11 cellular contexts compared by ENCODE assay signal in the genomic region with DNA sequence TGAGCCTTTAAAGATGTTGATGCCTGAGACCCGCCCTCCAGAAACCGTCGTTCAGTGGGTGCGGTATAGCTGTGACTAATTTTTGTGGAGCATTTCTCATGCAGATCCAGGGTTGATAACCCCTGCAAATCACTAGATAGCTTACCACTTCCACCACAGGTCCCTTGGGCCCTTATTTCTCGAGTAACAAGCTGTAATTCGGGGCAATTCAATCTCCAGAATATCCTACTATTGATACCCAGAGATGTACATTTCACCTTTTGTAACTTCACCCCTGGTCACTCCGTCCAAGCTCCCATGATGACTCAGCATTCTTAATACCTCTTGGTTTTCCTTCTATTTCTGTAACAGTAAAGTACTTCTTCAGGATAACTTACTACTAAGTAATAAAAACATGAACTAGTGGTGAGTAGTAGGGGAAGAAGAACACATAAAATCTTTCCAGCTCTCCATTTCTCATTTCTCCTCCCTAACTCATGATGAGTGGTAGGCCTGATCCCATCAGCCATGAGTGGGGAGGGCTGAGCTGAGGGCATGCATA.
DNase-seq lines count a peak whose midpoint lies in the region; ATAC-seq, FAIRE-seq and TF ChIP-seq lines count a peak whose summit lies in the region.
"Had no signal": no experiment of that assay in that cellular context is flagged by ENCODE, and none has a peak within 500 bp of the region (broad histone marks: within the 10 kb centered on the region; RNA-seq: fewer than 3 reads in every experiment).

No MANE protein-coding gene starts in this region.

- CTCF ChIA-PET in HepG2 (lab: Yijun Ruan, JAX; ENCODE audit: low intra/inter-chr PET ratio, low total read pairs): no interaction called here
- CTCF ChIA-PET in activated CD4-positive, alpha-beta memory T cell treated with anti-CD3 and anti-CD28 coated beads, Interleukin-2, amount 10 ng/mL, durations not matched to agents 7 days and 5 days (lab: Charles Lee): interaction anchor here (1.0 to 4.8 kb wide), 7 partner anchors 13 to 190 kb away, joined by 3 to 80 read pairs (median 11); no protein-coding TSS in a partner anchor

- no peak overlapping the region for H3K27ac Mint-ChIP-seq in activated CD4-positive, alpha-beta memory T cell treated with anti-CD3 and anti-CD28 coated beads, Interleukin-2, amount 10 ng/mL, durations not matched to agents 7 days and 5 days

- H3K27me3 Mint-ChIP-seq in activated CD4-positive, alpha-beta memory T cell treated with anti-CD3 and anti-CD28 coated beads, Interleukin-2, amount 10 ng/mL, durations not matched to agents 7 days and 5 days: no peaks in the 10 kb centered on the region

- H3K9ac ChIP-seq in HepG2 (ENCODE audit: insufficient read depth, low read depth, low read length): no peak overlapping the region

- H3K36me3 Mint-ChIP-seq in activated CD4-positive, alpha-beta memory T cell treated with anti-CD3 and anti-CD28 coated beads, Interleukin-2, amount 10 ng/mL, durations not matched to agents 7 days and 5 days (ENCODE audit: low read depth): no peaks in the 10 kb centered on the region

- H3K4me1 Mint-ChIP-seq in activated CD4-positive, alpha-beta memory T cell treated with anti-CD3 and anti-CD28 coated beads, Interleukin-2, amount 10 ng/mL, durations not matched to agents 7 days and 5 days: peaks cover 42% of the 10 kb centered on the region

- H3K27me3 ChIP-seq in brain microvascular endothelial cell (replicated peaks) (no peaks in the 10 kb centered on the region), HepG2 (ENCODE audit: control insufficient read depth in 1 of 2, insufficient read depth in 2 of 2, low read length in 2 of 2) (no peaks in the 10 kb centered on the region), upper lobe of left lung (no peaks in the 10 kb centered on the region)

- TF ChIP-seq POLR2A in HepG2 (IDR thresholded peaks at IDR 0.05; ENCODE audit: insufficient read depth in 1 of 2, low read depth in 2 of 2, low read length in 2 of 2) (no peak), upper lobe of left lung (IDR thresholded peaks at IDR 0.05) (no peak)

- WGBS in HepG2 (ENCODE audit: low lambda C conversion rate): 95% methylated on average over 7 of the region's 7 CpGs
- WGBS in upper lobe of left lung, 2 donors: 79 to 88% methylated on average over 7 of the region's 7 CpGs

- H3K4me3 Mint-ChIP-seq in activated CD4-positive, alpha-beta memory T cell treated with anti-CD3 and anti-CD28 coated beads, Interleukin-2, amount 10 ng/mL, durations not matched to agents 7 days and 5 days: no peak overlapping the region

- H3K4me3 ChIP-seq in brain microvascular endothelial cell (ENCODE audit: low read depth, low read length): no peak overlapping the region
- no peak overlapping the region for H3K4me3 ChIP-seq in HepG2 (replicated peaks in 1 of 3; ENCODE audit: insufficient read depth in 1 of 3, low read depth in 2 of 3, low read length in 3 of 3)
- no peak overlapping the region for H3K4me3 ChIP-seq in upper lobe of left lung
- H3K4me3 ChIP-seq: left ventricle myocardium inferior had no signal

- H3K9me3 Mint-ChIP-seq in activated CD4-positive, alpha-beta memory T cell treated with anti-CD3 and anti-CD28 coated beads, Interleukin-2, amount 10 ng/mL, durations not matched to agents 7 days and 5 days: no peaks in the 10 kb centered on the region

- H3K79me2 ChIP-seq in HepG2 (ENCODE audit: insufficient read depth, low read length): no peaks in the 10 kb centered on the region

- TF ChIP-seq RAD21 in HepG2 (CRISPR knock-in tag; IDR thresholded peaks at IDR 0.05): no peak

- no peak overlapping the region for H2AFZ ChIP-seq in HepG2 (ENCODE audit: low read length)

- H3K4me2 ChIP-seq in HepG2 (ENCODE audit: low read depth, low read length): no peak overlapping the region

- POLR2A ChIA-PET in HepG2 (lab: Yijun Ruan, JAX): interaction anchor here (5.5 kb wide), 1 partner anchor 72 kb away, joined by 58 read pairs; a partner anchor contains a TSS
- POLR2A ChIA-PET in activated CD4-positive, alpha-beta memory T cell treated with anti-CD3 and anti-CD28 coated beads, Interleukin-2, amount 10 ng/mL, durations not matched to agents 7 days and 5 days (lab: Charles Lee): interaction anchor here (6.5 kb wide), 1 partner anchor 13 kb away, joined by 45 read pairs; no protein-coding TSS in a partner anchor

- no TSS peak for BruUV-seq in HepG2 (replicated peaks; lab: Mats Ljungman, UMichigan)

- ATAC-seq in HepG2 (no peak), upper lobe of left lung (ENCODE audit: low FRiP score in 2 of 2) (no peak)

- in situ Hi-C loops in brain microvascular endothelial cell (cut with HindIII; ENCODE audit: low pct_ligation_motif_present, low sequenced_read_pairs): no loop called here
- in situ Hi-C loops in HepG2 (cut with HindIII; ENCODE audit: extremely low pct_ligation_motif_present, low pct_unique_long_range_greater_than_20kb): loop anchor here (5.0 to 10.0 kb wide), 2 partner anchors 70 to 148 kb away; a partner anchor contains a TSS

- H3K27ac ChIP-seq in brain microvascular endothelial cell: peak overlapping the region; percentile 74
- H3K27ac ChIP-seq in HepG2 (ENCODE audit: extremely low read length, insufficient read depth, low read length): peak overlapping the region; percentile 25
- H3K27ac ChIP-seq in upper lobe of left lung: peak overlapping the region; percentile 77 to 85 (median 82)

- no peak for FAIRE-seq in HepG2 (lab: Jason Lieb, UNC)
- FAIRE-seq: GM18507 had no signal

- no peaks in the 10 kb centered on the region for H3K9me3 ChIP-seq in HepG2 (ENCODE audit: low read length)
- H3K9me3 ChIP-seq in upper lobe of left lung: no peaks in the 10 kb centered on the region
- H3K9me3 ChIP-seq: left ventricle myocardium inferior had no signal

- H3K36me3 ChIP-seq in brain microvascular endothelial cell (replicated peaks) (no peaks in the 10 kb centered on the region), HepG2 (replicated peaks in 1 of 2; ENCODE audit: control insufficient read depth in 1 of 2, insufficient read depth in 2 of 2, low read length in 2 of 2) (no peaks in the 10 kb centered on the region), upper lobe of left lung (no peaks in the 10 kb centered on the region)
- H3K36me3 ChIP-seq: left ventricle myocardium inferior had no signal

- peaks cover 72% of the 10 kb centered on the region for H3K4me1 ChIP-seq in HepG2 (ENCODE audit: insufficient read depth, low read length)
- H3K4me1 ChIP-seq in upper lobe of left lung: peaks cover 16 to 31% (median 24%) of the 10 kb centered on the region in 4 donors

- TF ChIP-seq CTCF in brain microvascular endothelial cell (IDR thresholded peaks at IDR 0.05; ENCODE audit: low read depth, low read length, missing control alignments) (no peak), HepG2 (CRISPR knock-in tag; IDR thresholded peaks at IDR 0.05) (no peak), upper lobe of left lung (IDR thresholded peaks at IDR 0.05) (no peak)

- intact Hi-C loops in HepG2 (cut with micrococcal nuclease; ENCODE audit: unreplicated experiment): no loop called here

- no peaks in the 10 kb centered on the region for H4K20me1 ChIP-seq in HepG2 (ENCODE audit: insufficient read depth, low read length)

- TF ChIP-seq EP300 in HepG2 (IDR thresholded peaks at IDR 0.05; ENCODE audit: low read depth in 2 of 2, low read length in 2 of 2): no peak
- TF ChIP-seq EP300 in HepG2 (CRISPR knock-in tag; IDR thresholded peaks at IDR 0.05; ENCODE audit: borderline replicate concordance): no peak
- TF ChIP-seq EP300 in upper lobe of left lung (IDR thresholded peaks at IDR 0.05): no peak

- DNase-seq in HUDEP-2 (lab: John Stamatoyannopoulos, UW; ENCODE audit: unreplicated experiment in 76 of 76) (peak in 51 of 76 experiments; percentile 2 to 70 (median 25)), brain microvascular endothelial cell (no peak), HepG2 (ENCODE audit: low spot score) (no peak), upper lobe of left lung (no peak), 8988T (no peak)
- no peak for DNase-seq in activated CD8-positive, alpha-beta memory T cell treated with anti-CD3 and anti-CD28 coated beads, Interleukin-2, amount 50 U/mL, for 48 hours
- DNase-seq in activated CD4-positive, alpha-beta memory T cell treated with anti-CD3 and anti-CD28 coated beads, Interleukin-2, amount 10 ng/mL, durations not matched to agents 7 days and 5 days: no peak
- DNase-seq: DND-41, left ventricle myocardium inferior, NCI-H1930 had no signal

TF ChIP-seq in HepG2, 621 proteins besides CTCF, POLR2A, EP300 and RAD21 (continues in another document):
- peak; percentile 97 for TF ChIP-seq MAFK (conservative IDR thresholded peaks at IDR 0.05 in 1 of 2, IDR thresholded peaks at IDR 0.05 in 1 of 2; ENCODE audit: low read length in 2 of 2)
- TF ChIP-seq ZFP36L1 (CRISPR knock-in tag; IDR thresholded peaks at IDR 0.05): no peak
- TF ChIP-seq, protein P1, sequence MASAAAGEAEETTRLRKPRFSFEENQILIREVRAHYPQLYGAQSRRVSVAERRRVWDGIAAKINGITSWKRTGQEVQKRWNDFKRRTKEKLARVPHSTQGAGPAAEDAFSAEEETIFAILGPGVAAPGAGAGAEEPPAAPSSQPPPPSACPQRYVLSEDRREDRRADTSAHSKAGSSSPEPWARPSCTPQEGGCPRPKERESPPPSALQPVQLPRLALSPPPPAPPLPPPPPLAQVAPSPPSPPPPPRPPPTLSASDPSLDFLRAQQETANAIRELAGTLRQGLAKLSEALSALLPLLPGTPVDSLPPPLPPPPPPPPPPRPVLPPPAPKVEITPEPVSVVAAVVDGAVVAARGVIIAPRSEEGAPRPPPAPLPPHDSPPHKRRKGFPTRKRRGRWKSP (CRISPR knock-in tag; IDR thresholded peaks at IDR 0.05): no peak
- peak; percentile 95 for TF ChIP-seq MAFF (IDR thresholded peaks at IDR 0.05; ENCODE audit: low read depth, low read length)
- TF ChIP-seq, protein P2, sequence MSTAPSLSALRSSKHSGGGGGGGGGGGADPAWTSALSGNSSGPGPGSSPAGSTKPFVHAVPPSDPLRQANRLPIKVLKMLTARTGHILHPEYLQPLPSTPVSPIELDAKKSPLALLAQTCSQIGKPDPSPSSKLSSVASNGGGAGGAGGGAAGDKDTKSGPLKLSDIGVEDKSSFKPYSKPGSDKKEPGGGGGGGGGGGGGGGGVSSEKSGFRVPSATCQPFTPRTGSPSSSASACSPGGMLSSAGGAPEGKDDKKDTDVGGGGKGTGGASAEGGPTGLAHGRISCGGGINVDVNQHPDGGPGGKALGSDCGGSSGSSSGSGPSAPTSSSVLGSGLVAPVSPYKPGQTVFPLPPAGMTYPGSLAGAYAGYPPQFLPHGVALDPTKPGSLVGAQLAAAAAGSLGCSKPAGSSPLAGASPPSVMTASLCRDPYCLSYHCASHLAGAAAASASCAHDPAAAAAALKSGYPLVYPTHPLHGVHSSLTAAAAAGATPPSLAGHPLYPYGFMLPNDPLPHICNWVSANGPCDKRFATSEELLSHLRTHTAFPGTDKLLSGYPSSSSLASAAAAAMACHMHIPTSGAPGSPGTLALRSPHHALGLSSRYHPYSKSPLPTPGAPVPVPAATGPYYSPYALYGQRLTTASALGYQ (CRISPR knock-in tag; IDR thresholded peaks at IDR 0.05): no peak
- TF ChIP-seq ZNF644 (CRISPR knock-in tag; IDR thresholded peaks at IDR 0.05; ENCODE audit: low read depth): no peak
- no peak for TF ChIP-seq ZNF263 (CRISPR knock-in tag; IDR thresholded peaks at IDR 0.05)
- TF ChIP-seq NFE2L2 (IDR thresholded peaks at IDR 0.05; ENCODE audit: low read length): peak; percentile 86

Comparison
In these comparisons a context has a peak if more than half of its experiments do, and no peak if none do; other contexts are left out.
1. DNase-seq: peak in HUDEP-2 (51 of 76); none in brain microvascular endothelial cell (single experiment), HepG2 (single experiment), upper lobe of left lung (0 of 2), 8988T (single experiment), activated CD8-positive, alpha-beta memory T cell treated with anti-CD3 and anti-CD28 coated beads, Interleukin-2, amount 50 U/mL, for 48 hours (single experiment) and activated CD4-positive, alpha-beta memory T cell treated with anti-CD3 and anti-CD28 coated beads, Interleukin-2, amount 10 ng/mL, durations not matched to agents 7 days and 5 days (single experiment).
2. H3K27ac ChIP-seq: peak in every context shown above with its lines; median percentile 82 in upper lobe of left lung; 74 in brain microvascular endothelial cell; 25 in HepG2.